Comparison of ENCODE assay signal across 9 cellular contexts in genomic region chr18:65081786-65082185, GRCh38.
"Had no signal": no experiment of that assay in that cellular context is flagged by ENCODE, and none has a peak within 500 bp of the region (broad histone marks: within the 10 kb centered on the region; RNA-seq: fewer than 3 reads in every experiment).

No MANE protein-coding gene starts in this region.

- H3K9me3 Mint-ChIP-seq: GM23338, H9 had no signal

- H3K4me1 ChIP-seq: HAP-1 had no signal

- H3K36me3 ChIP-seq: HAP-1 had no signal

- DNase-seq: GM23248, GOT3, H7, H9, HCEC 1CT, HFFc6 had no signal

- H3K9me3 ChIP-seq: HAP-1 had no signal

- H3K9ac ChIP-seq: GM23248 had no signal

- ATAC-seq: GM23338, HCT116 had no signal

- H3K4me3 Mint-ChIP-seq: GM23338, H9, HFFc6 had no signal

- H3K4me3 ChIP-seq: GM23248, GM23338, HAP-1 had no signal

- H2AFZ ChIP-seq: GM23248, GM23338 had no signal

- H3K4me1 Mint-ChIP-seq: GM23338 had no signal

- H3K27ac ChIP-seq: GM23248 had no signal

- H3K27ac Mint-ChIP-seq: GM23338, H9, HFFc6 had no signal

- H3K4me2 ChIP-seq: GM23338 had no signal
